Comparison of ENCODE assay signal across 10 cellular contexts in genomic region chr1:94069649-94070285, GRCh38. TPM values are rescaled to one million over a fixed set of nuclear protein-coding genes. Genes with fewer than 3 reads are reported as not detected.
A peak's percentile ranks its signal among the peaks of the same experiment; 100 is the strongest.
DNase-seq lines count a peak whose midpoint lies in the region; TF ChIP-seq lines count a peak whose summit lies in the region.
"Had no signal": no experiment of that assay in that cellular context is flagged by ENCODE, and none has a peak within 500 bp of the region (broad histone marks: within the 10 kb centered on the region; RNA-seq: fewer than 3 reads in every experiment).

No MANE protein-coding gene starts in this region.

- H3K9ac ChIP-seq in skeletal muscle satellite cell (ENCODE audit: low read depth, low read length): peak overlapping the region; percentile 2
- H3K9ac ChIP-seq: KMS-11 had no signal

- TF ChIP-seq CTCF in right atrium auricular region (IDR thresholded peaks at IDR 0.05) (no peak), Peyer's patch (IDR thresholded peaks at IDR 0.05) (no peak)

- DNase-seq in ELR (ENCODE audit: low read depth) (peak; percentile 58), RPMI7951 (ENCODE audit: low read depth) (peak; percentile 78), right atrium auricular region (ENCODE audit: low spot score) (no peak), AG08396 (ENCODE audit: low spot score) (no peak), Peyer's patch (no peak), ecto neural progenitor cell (ENCODE audit: low spot score) (no peak)
- DNase-seq: activated CD4-positive, alpha-beta T cell treated with anti-CD3 and anti-CD28 coated beads for 4 hours had no signal

- no peaks in the 10 kb centered on the region for H3K27me3 ChIP-seq in right atrium auricular region
- H3K27me3 ChIP-seq in skeletal muscle satellite cell (ENCODE audit: control insufficient read depth, insufficient read depth, low read length): no peaks in the 10 kb centered on the region
- no peaks in the 10 kb centered on the region for H3K27me3 ChIP-seq in Peyer's patch

- peaks cover 0 to 30% of the 10 kb centered on the region in 2 donors for H3K4me1 ChIP-seq in right atrium auricular region
- peaks cover 21% of the 10 kb centered on the region for H3K4me1 ChIP-seq in skeletal muscle satellite cell (ENCODE audit: control insufficient read depth, insufficient read depth, low read length)
- H3K4me1 ChIP-seq in Peyer's patch: peaks cover 0 to 26% (median 0%) of the 10 kb centered on the region in 4 donors

- H3K9me3 ChIP-seq in right atrium auricular region: no peaks in the 10 kb centered on the region
- no peaks in the 10 kb centered on the region for H3K9me3 ChIP-seq in skeletal muscle satellite cell (replicated peaks; ENCODE audit: low read length)
- H3K9me3 ChIP-seq in Peyer's patch: no peaks in the 10 kb centered on the region

- H3K4me2 ChIP-seq in skeletal muscle satellite cell (ENCODE audit: low read length): peak overlapping the region; percentile 20
- H3K4me2 ChIP-seq: KMS-11 had no signal

- H3K27ac ChIP-seq in right atrium auricular region: peak overlapping the region; percentile 15 to 68
- peak overlapping the region in 2 of 4 donors; percentile 64 to 68 for H3K27ac ChIP-seq in Peyer's patch
- H3K27ac ChIP-seq: KMS-11, RWPE1 had no signal

- no peak overlapping the region for H3K4me3 ChIP-seq in right atrium auricular region
- no peak overlapping the region for H3K4me3 ChIP-seq in skeletal muscle satellite cell (ENCODE audit: low read length)
- no peak overlapping the region for H3K4me3 ChIP-seq in Peyer's patch

- H3K36me3 ChIP-seq in right atrium auricular region: no peaks in the 10 kb centered on the region
- H3K36me3 ChIP-seq in skeletal muscle satellite cell (ENCODE audit: insufficient read depth, low read length): no peaks in the 10 kb centered on the region
- H3K36me3 ChIP-seq in Peyer's patch: no peaks in the 10 kb centered on the region

- TF ChIP-seq POLR2A in Peyer's patch (IDR thresholded peaks at IDR 0.05): no peak

RNA-seq across cellular contexts. Expression of gene ABCA4, which starts 51.2 kb away (rescaled TPM):
- total RNA-seq in RPMI7951 (2014; rRNA removed; shearing (Covaris generic)): 0.10 and 0.12 TPM in 2 replicates
- total RNA-seq in right atrium auricular region (under 1 TPM in 1 of 2 donors, not detected in 1; 0.51 TPM), Peyer's patch (1 to 10 TPM; 2.1 to 7.5 (median 5.0) TPM)
- 0.22 TPM in 1 of 2 replicates, not detected in the other for total RNA-seq in skeletal muscle satellite cell (2012; rRNA removed)

Comparison
In these comparisons a context has a peak if more than half of its experiments do, and no peak if none do; other contexts are left out.
1. DNase-seq: peak in ELR (single experiment) and RPMI7951 (single experiment); none in right atrium auricular region (single experiment), AG08396 (single experiment), Peyer's patch (0 of 3) and ecto neural progenitor cell (single experiment).